ENCODE assay signal across 8 cellular contexts in genomic region chr17:48593126-48593829, GRCh38. TPM values are rescaled to one million over a fixed set of nuclear protein-coding genes. Genes with fewer than 3 reads are reported as not detected.
A peak's percentile ranks its signal among the peaks of the same experiment; 100 is the strongest.
DNase-seq lines count a peak whose midpoint lies in the region; ATAC-seq and TF ChIP-seq lines count a peak whose summit lies in the region.

TSS of gene HOXB5 (minus strand) at chr17:48593779. CDS start at chr17:48593682, 97 bp downstream.

- WGBS in lung, 2 donors, result 0 to 2% methylated on average over 50 of the region's 50 CpGs

- peak within 1 kb of the TSS in 1 of 2 donors; percentile 78 for H3K27ac ChIP-seq in lung (ENCODE audit: low read depth in 1 of 2, low read length in 1 of 2)

- H3K27me3 ChIP-seq in adipocyte (replicated peaks; ENCODE audit: control insufficient read depth, insufficient read depth, low read length) (no peaks in the 10 kb centered on the region), lung (ENCODE audit: control insufficient read depth, insufficient read depth) (peaks cover 11% of the 10 kb centered on the region)

- H3K9me3 ChIP-seq in adipocyte (ENCODE audit: control insufficient read depth, low read length) (no peaks in the 10 kb centered on the region), lung (ENCODE audit: control insufficient read depth in 2 of 2, insufficient read depth in 1 of 2, low read length in 1 of 2) (no peaks in the 10 kb centered on the region)

- peaks cover 34% of the 10 kb centered on the region for H3K4me1 Mint-ChIP-seq in HFFc6 (ENCODE audit: low read depth)

- peak within 1 kb of the TSS; percentile 64 for H3K4me3 Mint-ChIP-seq in HFFc6

- H3K9ac ChIP-seq in adipocyte (ENCODE audit: low read length), result peak within 1 kb of the TSS; percentile 86

- H3K27ac Mint-ChIP-seq in HFFc6, result no peak within 1 kb of the TSS

- H3K4me1 ChIP-seq in adipocyte (ENCODE audit: control insufficient read depth, insufficient read depth, low read length), result peaks cover 28% of the 10 kb centered on the region
- peaks cover 0 to 4% of the 10 kb centered on the region in 2 donors for H3K4me1 ChIP-seq in lung (ENCODE audit: control insufficient read depth in 2 of 2, insufficient read depth in 2 of 2, low read length in 2 of 2)

- DNase-seq in AG10803 (ENCODE audit: low read depth) (no peak), HFFc6 (no peak), adipocyte (ENCODE audit: low read depth) (no peak), lung (ENCODE audit: low spot score) (no peak), GM19238 (ENCODE audit: insufficient read length, low spot score) (no peak), NCI-H1436 treated with DMSO at 0.1 percent for 48 hours (lab: John Stamatoyannopoulos, UW) (no peak)

- H3K4me3 ChIP-seq in AG10803 (ENCODE audit: low read length) (peak within 1 kb of the TSS; percentile 82), adipocyte (ENCODE audit: low read length) (peak within 1 kb of the TSS; percentile 78), lung (peak within 1 kb of the TSS; percentile 16)

- H3K36me3 Mint-ChIP-seq in HFFc6 (ENCODE audit: low read depth), result no peaks in the 10 kb centered on the region; the same call in 1 of the 2 replicates

- ATAC-seq in lung (ENCODE audit: insufficient read depth, low FRiP score) (no peak), HG03354 (IDR thresholded peaks at IDR 0.05; ENCODE audit: poor library complexity, severe bottlenecking, unreplicated experiment) (no peak), GM19035 (IDR thresholded peaks at IDR 0.05; ENCODE audit: unreplicated experiment) (no peak)

- TF ChIP-seq CTCF in AG10803 (conservative IDR thresholded peaks at IDR 0.05; ENCODE audit: low read length) (no peak), HFFc6 (IDR thresholded peaks at IDR 0.05) (no peak), lung (IDR thresholded peaks at IDR 0.05; ENCODE audit: control extremely low read depth, extremely low read depth) (no peak)

- H3K36me3 ChIP-seq in adipocyte (ENCODE audit: control insufficient read depth, insufficient read depth, low read length, severe bottlenecking) (peaks cover 22% of the 10 kb centered on the region), lung (ENCODE audit: control insufficient read depth in 2 of 2, insufficient read depth in 2 of 2, low read length in 2 of 2) (no peaks in the 10 kb centered on the region)

- peaks cover 91% of the 10 kb centered on the region for H3K27me3 Mint-ChIP-seq in HFFc6 (ENCODE audit: insufficient read depth)

- H3K9me3 Mint-ChIP-seq in HFFc6, result no peaks in the 10 kb centered on the region

RNA-seq across cellular contexts. Expression of gene HOXB5, which starts in this region (rescaled TPM):
- total RNA-seq in HFFc6 (2021; fragmentation: NEBNext Ultra II Directional; extraction: Animal tissue kit (Norgen Biotek cat#: 25700)), result not detected
- total RNA-seq in lung, result 1 to 10 TPM; 2.6 to 2.9 TPM
- 1 to 10 TPM; 1.8 TPM for polyA plus RNA-seq in lung

Comparison
In these comparisons a context has a peak if more than half of its experiments do, and no peak if none do; other contexts are left out.
1. H3K4me3 ChIP-seq: peak in every context shown above with its lines; median percentile 82 in AG10803; 78 in adipocyte; 16 in lung.